8 cellular contexts compared by ENCODE assay signal in genomic region chr6:149717588-149718458, GRCh38. TPM values are rescaled to one million over a fixed set of nuclear protein-coding genes. Genes with fewer than 3 reads are reported as not detected.
A peak's percentile ranks its signal among the peaks of the same experiment; 100 is the strongest.
DNase-seq lines count a peak whose midpoint lies in the region; ATAC-seq, FAIRE-seq and TF ChIP-seq lines count a peak whose summit lies in the region.

LATS1 (minus strand) TSS chr6:149718101; CDS start chr6:149702126, 15,975 bp downstream.

- peak within 1 kb of the TSS; percentile 93 for H3K27ac Mint-ChIP-seq in type B pancreatic cell

- H3K27me3 Mint-ChIP-seq in type B pancreatic cell = no peaks in the 10 kb centered on the region

- TF ChIP-seq POLR2A in GM12892 (IDR thresholded peaks at IDR 0.05; ENCODE audit: low read depth, low read length) = peak; percentile 99

- H3K4me1 ChIP-seq in adipocyte (ENCODE audit: control insufficient read depth, insufficient read depth, low read length) = peaks cover 18% of the 10 kb centered on the region

- peak within 1 kb of the TSS; percentile 94 for H3K4me3 Mint-ChIP-seq in type B pancreatic cell

- H3K27me3 ChIP-seq in adipocyte (replicated peaks; ENCODE audit: control insufficient read depth, insufficient read depth, low read length) = no peaks in the 10 kb centered on the region

- peak within 1 kb of the TSS; percentile 93 for H3K4me3 ChIP-seq in adipocyte (ENCODE audit: low read length)

- H3K9me3 Mint-ChIP-seq in type B pancreatic cell = no peaks in the 10 kb centered on the region

- no peaks in the 10 kb centered on the region for H3K36me3 ChIP-seq in adipocyte (ENCODE audit: control insufficient read depth, insufficient read depth, low read length, severe bottlenecking)

- peak; percentile 90 for ATAC-seq in HG02798 (IDR thresholded peaks at IDR 0.05; ENCODE audit: poor library complexity, unreplicated experiment)

- peaks cover 19% of the 10 kb centered on the region for H3K4me1 Mint-ChIP-seq in type B pancreatic cell (ENCODE audit: unreplicated experiment)

- no peak for TF ChIP-seq CTCF in type B pancreatic cell (conservative IDR thresholded peaks at IDR 0.05)

- intact Hi-C loops in cardiac septum (cut with DNase I) = loop anchor here (5.0 kb wide), 2 partner anchors 151 to 209 kb away; partner anchors contain the start of gene GINM1
- intact Hi-C loops in posterior cingulate gyrus (cut with DNase I) = loop anchor here (1.0 to 5.0 kb wide), 3 partner anchors 26 to 151 kb away; partner anchors contain the start of genes GINM1 and LRP11

- DNase-seq in GM12892 (ENCODE audit: insufficient read length) (peak; percentile 82), NCI-H1417 treated with DMSO at 0.1 percent for 48 hours (lab: John Stamatoyannopoulos, UW) (peak; percentile 64), T follicular helper cell (ENCODE audit: low read depth) (peak; percentile 90), adipocyte (ENCODE audit: low read depth) (peak; percentile 93), cardiac septum (ENCODE audit: low spot score) (peak; percentile 96), posterior cingulate gyrus (peak; percentile 87 to 98 (median 94)), type B pancreatic cell (ENCODE audit: extremely low spot score, unreplicated experiment) (peak; percentile 92)

- H3K9me3 ChIP-seq in adipocyte (ENCODE audit: control insufficient read depth, low read length) = no peaks in the 10 kb centered on the region

- peak; percentile 87 for FAIRE-seq in GM12892 (lab: Jason Lieb, UNC)

- peaks cover 11% of the 10 kb centered on the region for H3K36me3 Mint-ChIP-seq in type B pancreatic cell

- H3K9ac ChIP-seq in adipocyte (ENCODE audit: low read length) = peak within 1 kb of the TSS; percentile 95

RNA-seq across cellular contexts. Expression of gene LATS1, which starts in this region (rescaled TPM):
- 10.3 TPM for polyA plus RNA-seq in GM12892 (2012; ENCODE audit: missing spikeins)
- total RNA-seq in cardiac septum = 14.6 TPM
- 31.0 and 33.3 TPM in 2 replicates for total RNA-seq in type B pancreatic cell (ENCODE audit: low replicate concordance)

Comparison
In these comparisons a context has a peak if more than half of its experiments do, and no peak if none do; other contexts are left out.
1. Peak in every context shown above with its lines: DNase-seq, ATAC-seq and H3K4me3 ChIP-seq.